Comparison of ENCODE assay signal across 13 cellular contexts in genomic region chr7:155762639-155763038, GRCh38.
A peak's percentile ranks its signal among the peaks of the same experiment; 100 is the strongest.
DNase-seq lines count a peak whose midpoint lies in the region; ATAC-seq lines count a peak whose summit lies in the region.
"Had no signal": no experiment of that assay in that cellular context is flagged by ENCODE, and none has a peak within 500 bp of the region (broad histone marks: within the 10 kb centered on the region; RNA-seq: fewer than 3 reads in every experiment).

No MANE protein-coding gene starts in this region.

- peak overlapping the region; percentile 98 for H3K27ac Mint-ChIP-seq in stimulated activated naive CD8-positive, alpha-beta T cell treated with anti-CD3 and anti-CD28 coated beads, Interleukin-15, Interleukin-2, amounts not matched to agents 100 ng/mL and 50 ng/mL, for 24 hours
- peak overlapping the region; percentile 98 for H3K27ac Mint-ChIP-seq in activated naive CD8-positive, alpha-beta T cell treated with anti-CD3 and anti-CD28 coated beads, Interleukin-2, amount 50 U/mL, for 24 hours
- peak overlapping the region; percentile 46 for H3K27ac Mint-ChIP-seq in memory B cell

- H3K36me3 Mint-ChIP-seq in stimulated activated naive CD8-positive, alpha-beta T cell treated with anti-CD3 and anti-CD28 coated beads, Interleukin-15, Interleukin-2, amounts not matched to agents 100 ng/mL and 50 ng/mL, for 24 hours (ENCODE audit: low read depth): peaks cover 56% of the 10 kb centered on the region
- peaks cover 43% of the 10 kb centered on the region for H3K36me3 Mint-ChIP-seq in activated naive CD8-positive, alpha-beta T cell treated with anti-CD3 and anti-CD28 coated beads, Interleukin-2, amount 50 U/mL, for 24 hours (ENCODE audit: low read depth)
- H3K36me3 Mint-ChIP-seq in memory B cell: peaks cover 21% of the 10 kb centered on the region

- ATAC-seq in stimulated activated naive CD8-positive, alpha-beta T cell treated with anti-CD3 and anti-CD28 coated beads, Interleukin-15, Interleukin-2, amounts not matched to agents 100 U/mL and 50 U/mL, for 24 hours: no peak
- no peak for ATAC-seq in activated naive CD8-positive, alpha-beta T cell treated with anti-CD3 and anti-CD28 coated beads, Interleukin-2, amount 50 U/mL, for 24 hours
- ATAC-seq in memory B cell (ENCODE audit: low read depth) (no peak), HG03469 (IDR thresholded peaks at IDR 0.05; ENCODE audit: unreplicated experiment) (no peak)

- no peaks in the 10 kb centered on the region for H3K9me3 Mint-ChIP-seq in stimulated activated naive CD8-positive, alpha-beta T cell treated with anti-CD3 and anti-CD28 coated beads, Interleukin-15, Interleukin-2, amounts not matched to agents 100 ng/mL and 50 ng/mL, for 24 hours
- no peaks in the 10 kb centered on the region for H3K9me3 Mint-ChIP-seq in activated naive CD8-positive, alpha-beta T cell treated with anti-CD3 and anti-CD28 coated beads, Interleukin-2, amount 50 U/mL, for 24 hours
- H3K9me3 Mint-ChIP-seq in memory B cell: no peaks in the 10 kb centered on the region

- peaks cover 51% of the 10 kb centered on the region for H3K4me1 Mint-ChIP-seq in stimulated activated naive CD8-positive, alpha-beta T cell treated with anti-CD3 and anti-CD28 coated beads, Interleukin-15, Interleukin-2, amounts not matched to agents 100 ng/mL and 50 ng/mL, for 24 hours (ENCODE audit: low read depth)
- peaks cover 56% of the 10 kb centered on the region for H3K4me1 Mint-ChIP-seq in activated naive CD8-positive, alpha-beta T cell treated with anti-CD3 and anti-CD28 coated beads, Interleukin-2, amount 50 U/mL, for 24 hours
- peaks cover 21% of the 10 kb centered on the region for H3K4me1 Mint-ChIP-seq in memory B cell

- H3K27me3 Mint-ChIP-seq in stimulated activated naive CD8-positive, alpha-beta T cell treated with anti-CD3 and anti-CD28 coated beads, Interleukin-15, Interleukin-2, amounts not matched to agents 100 ng/mL and 50 ng/mL, for 24 hours: no peaks in the 10 kb centered on the region
- no peaks in the 10 kb centered on the region for H3K27me3 Mint-ChIP-seq in activated naive CD8-positive, alpha-beta T cell treated with anti-CD3 and anti-CD28 coated beads, Interleukin-2, amount 50 U/mL, for 24 hours
- no peaks in the 10 kb centered on the region for H3K27me3 Mint-ChIP-seq in memory B cell

- peak overlapping the region; percentile 78 for H3K4me3 Mint-ChIP-seq in stimulated activated naive CD8-positive, alpha-beta T cell treated with anti-CD3 and anti-CD28 coated beads, Interleukin-15, Interleukin-2, amounts not matched to agents 100 ng/mL and 50 ng/mL, for 24 hours
- no peak overlapping the region for H3K4me3 Mint-ChIP-seq in activated naive CD8-positive, alpha-beta T cell treated with anti-CD3 and anti-CD28 coated beads, Interleukin-2, amount 50 U/mL, for 24 hours
- no peak overlapping the region for H3K4me3 Mint-ChIP-seq in memory B cell

- DNase-seq in stimulated activated naive CD8-positive, alpha-beta T cell treated with anti-CD3 and anti-CD28 coated beads, Interleukin-15, Interleukin-2, amounts not matched to agents 100 U/mL and 50 U/mL, for 24 hours: no peak
- no peak for DNase-seq in activated naive CD8-positive, alpha-beta T cell treated with anti-CD3 and anti-CD28 coated beads, Interleukin-2, amount 50 U/mL, for 24 hours
- DNase-seq in memory B cell (ENCODE audit: low spot score in 2 of 2) (no peak), dedifferentiated amniotic fluid mesenchymal stem cell (ENCODE audit: extremely low spot score) (no peak), activated gamma-delta T cell treated with Interleukin-2 at 50 U/mL for 16 hours (no peak), activated gamma-delta T cell (lab: John Stamatoyannopoulos, UW) (no peak)
- DNase-seq: activated CD4-positive, alpha-beta T cell treated with anti-CD3 and anti-CD28 coated beads for 1 hour; AML-193; EL; NCI-H1417 treated with DMSO at 0.1 percent for 48 hours; stimulated activated CD4-positive, alpha-beta T cell treated with anti-CD3 and anti-CD28 coated beads, Interleukin-1b, Interleukin-23, amount 100 ng/mL, for 48 hours had no signal

Comparison
In these comparisons a context has a peak if more than half of its experiments do, and no peak if none do; other contexts are left out.
1. H3K27ac Mint-ChIP-seq: peak in every context shown above with its lines; median percentile 98 in stimulated activated naive CD8-positive, alpha-beta T cell treated with anti-CD3 and anti-CD28 coated beads, Interleukin-15, Interleukin-2, amounts not matched to agents 100 ng/mL and 50 ng/mL, for 24 hours; 98 in activated naive CD8-positive, alpha-beta T cell treated with anti-CD3 and anti-CD28 coated beads, Interleukin-2, amount 50 U/mL, for 24 hours; 46 in memory B cell.